ENCODE assay signal across 23 cellular contexts in the genomic region with DNA sequence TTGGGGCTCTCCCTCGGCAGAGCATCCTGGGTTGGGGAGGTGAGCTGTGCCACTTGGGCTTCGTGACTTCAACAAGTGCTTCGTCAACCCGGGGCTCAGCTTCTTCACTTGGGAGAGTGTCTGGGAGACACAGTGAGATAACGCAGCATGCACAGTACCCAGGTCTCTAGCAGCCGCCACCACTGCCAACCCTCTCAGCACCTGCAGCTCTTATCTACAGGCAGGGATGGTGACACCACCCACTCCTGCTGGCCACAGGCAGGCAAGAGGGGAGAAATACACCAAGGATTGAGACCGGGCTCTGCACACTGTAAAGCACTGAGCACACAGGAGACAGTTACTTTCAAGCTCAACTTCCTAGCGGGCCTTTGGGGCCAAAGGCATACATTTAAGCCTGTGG. TPM values are rescaled to one million over a fixed set of nuclear protein-coding genes. Genes with fewer than 3 reads are reported as not detected.
DNase-seq lines count a peak whose midpoint lies in the region; ATAC-seq and TF ChIP-seq lines count a peak whose summit lies in the region.
"Had no signal": no experiment of that assay in that cellular context is flagged by ENCODE, and none has a peak within 500 bp of the region (broad histone marks: within the 10 kb centered on the region; RNA-seq: fewer than 3 reads in every experiment).

No MANE protein-coding gene starts in this region.

- ATAC-seq in body of pancreas (peak; percentile 41), lung (ENCODE audit: insufficient read depth, low FRiP score) (no peak)
- ATAC-seq: foreskin keratinocyte; naive thymus-derived CD4-positive, alpha-beta T cell; T-cell had no signal

- 26 to 47% methylated on average over 3 to 8 of the region's 8 CpGs for WGBS in body of pancreas, 2 donors
- WGBS in lung, 2 donors, result 76 to 87% methylated on average over 8 of the region's 8 CpGs
- WGBS in stomach, 5 donors, result 41 to 76% (median 47%) methylated on average over 7 to 8 of the region's 8 CpGs

- H3K4me1 Mint-ChIP-seq in HFFc6 (ENCODE audit: low read depth), result peaks cover 77% of the 10 kb centered on the region
- H3K4me1 Mint-ChIP-seq in mesothelial cell of epicardium, result peaks cover 16% of the 10 kb centered on the region

- H3K36me3 Mint-ChIP-seq in HFFc6 (ENCODE audit: low read depth), result peaks cover 55% of the 10 kb centered on the region
- H3K36me3 Mint-ChIP-seq in mesothelial cell of epicardium, result peaks cover 18% of the 10 kb centered on the region

- H3K27me3 ChIP-seq in body of pancreas (no peaks in the 10 kb centered on the region), lung (ENCODE audit: control insufficient read depth, insufficient read depth) (no peaks in the 10 kb centered on the region), stomach (no peaks in the 10 kb centered on the region)
- H3K27me3 ChIP-seq: breast epithelium, foreskin keratinocyte, transverse colon had no signal

- H3K4me3 ChIP-seq in body of pancreas, result no peak overlapping the region
- no peak overlapping the region for H3K4me3 ChIP-seq in lung
- H3K4me3 ChIP-seq in stomach, result no peak overlapping the region
- H3K4me3 ChIP-seq: breast epithelium, transverse colon had no signal

- DNase-seq in HFFc6 (no peak), body of pancreas (peak; percentile 37 to 77 (median 60)), lung (ENCODE audit: low spot score) (no peak), stomach (peak; percentile 65), mesothelial cell of epicardium (ENCODE audit: low spot score in 2 of 2, unreplicated experiment in 2 of 2) (no peak)
- DNase-seq in stimulated activated naive CD4-positive, alpha-beta T cell (lab: John Stamatoyannopoulos, UW), result no peak
- no peak for DNase-seq in activated CD4-positive, alpha-beta T cell treated with anti-CD3 and anti-CD28 coated beads for 48 hours
- DNase-seq: activated CD4-positive, alpha-beta T cell treated with anti-CD3 and anti-CD28 coated beads, Interleukin-2, amount 10 ng/mL, durations not matched to agents 7 days and 5 days; activated CD8-positive, alpha-beta memory T cell treated with anti-CD3 and anti-CD28 coated beads, Interleukin-2, amount 50 U/mL, for 4 hours; activated effector memory CD4-positive, alpha-beta T cell treated with Interleukin-2 at 50 U/mL for 16 hours; Caco-2; foreskin keratinocyte; hippocampal formation; naive thymus-derived CD4-positive, alpha-beta T cell; NCI-H2171 treated with DMSO at 0.1 percent for 48 hours; NCI-H526 treated with DMSO at 0.1 percent for 48 hours; SHP77; stimulated activated CD4-positive, alpha-beta T cell treated with anti-CD3 and anti-CD28 coated beads, Interleukin-1b, Interleukin-23, amount 100 ng/mL, for 48 hours; stimulated activated naive CD4-positive, alpha-beta T cell treated with Interleukin-2 at 50 U/mL for 16 hours; T-cell; transverse colon had no signal

- TF ChIP-seq CTCF in HFFc6 (IDR thresholded peaks at IDR 0.05), result no peak
- peak in 1 of 7 experiments; percentile 15 for TF ChIP-seq CTCF in body of pancreas (IDR thresholded peaks at IDR 0.05)
- no peak for TF ChIP-seq CTCF in lung (IDR thresholded peaks at IDR 0.05; ENCODE audit: control extremely low read depth, extremely low read depth)
- no peak for TF ChIP-seq CTCF in stomach (IDR thresholded peaks at IDR 0.05)
- no peak for TF ChIP-seq CTCF in mesothelial cell of epicardium (IDR thresholded peaks at IDR 0.05; ENCODE audit: unreplicated experiment)

- H3K4me1 ChIP-seq in body of pancreas (peaks cover 66% of the 10 kb centered on the region), lung (ENCODE audit: control insufficient read depth in 2 of 2, insufficient read depth in 2 of 2, low read length in 2 of 2) (peaks cover 5 to 23% of the 10 kb centered on the region in 2 donors), stomach (peaks cover 31 to 86% (median 53%) of the 10 kb centered on the region in 4 donors)
- H3K4me1 ChIP-seq: breast epithelium, foreskin keratinocyte had no signal

- TF ChIP-seq EP300 in stomach (IDR thresholded peaks at IDR 0.05), result no peak

- peaks cover 0 to 5% of the 10 kb centered on the region in 2 donors for H3K36me3 ChIP-seq in body of pancreas (replicated peaks in 1 of 2; ENCODE audit: insufficient read depth in 1 of 2, low read depth in 2 of 2)
- peaks cover 6 to 26% of the 10 kb centered on the region in 2 donors for H3K36me3 ChIP-seq in lung (ENCODE audit: control insufficient read depth in 2 of 2, insufficient read depth in 2 of 2, low read length in 2 of 2)
- peaks cover 27 to 41% (median 35%) of the 10 kb centered on the region in 4 donors for H3K36me3 ChIP-seq in stomach
- H3K36me3 ChIP-seq: breast epithelium had no signal

- H3K4me3 Mint-ChIP-seq in HFFc6 (no peak overlapping the region), mesothelial cell of epicardium (no peak overlapping the region)
- H3K4me3 Mint-ChIP-seq: activated CD4-positive, alpha-beta T cell treated with anti-CD3 and anti-CD28 coated beads, Interleukin-2, amount 10 ng/mL, durations not matched to agents 7 days and 5 days; IgD-negative memory B cell; naive thymus-derived CD4-positive, alpha-beta T cell; T-cell had no signal

- H3K9me3 Mint-ChIP-seq in HFFc6 (no peaks in the 10 kb centered on the region), mesothelial cell of epicardium (peaks cover 3% of the 10 kb centered on the region)
- H3K9me3 Mint-ChIP-seq: activated CD4-positive, alpha-beta T cell treated with anti-CD3 and anti-CD28 coated beads, Interleukin-2, amount 10 ng/mL, durations not matched to agents 7 days and 5 days; IgD-negative memory B cell; naive thymus-derived CD4-positive, alpha-beta T cell; T-cell had no signal

- peak overlapping the region in 1 of 4 donors; percentile 73 for H3K27ac ChIP-seq in body of pancreas
- H3K27ac ChIP-seq in lung (ENCODE audit: low read depth in 1 of 2, low read length in 1 of 2), result peak overlapping the region; percentile 10 to 86
- H3K27ac ChIP-seq in stomach, result peak overlapping the region in 1 of 5 donors; percentile 35
- H3K27ac ChIP-seq: breast epithelium, foreskin keratinocyte had no signal

- peak overlapping the region; percentile 84 for H3K27ac Mint-ChIP-seq in HFFc6
- H3K27ac Mint-ChIP-seq in mesothelial cell of epicardium, result no peak overlapping the region
- H3K27ac Mint-ChIP-seq: activated CD4-positive, alpha-beta T cell treated with anti-CD3 and anti-CD28 coated beads, Interleukin-2, amount 10 ng/mL, durations not matched to agents 7 days and 5 days; IgD-negative memory B cell; T-cell had no signal

- H3K27me3 Mint-ChIP-seq in HFFc6 (ENCODE audit: insufficient read depth) (peaks cover 4% of the 10 kb centered on the region), mesothelial cell of epicardium (ENCODE audit: low read depth) (no peaks in the 10 kb centered on the region)
- H3K27me3 Mint-ChIP-seq: activated CD4-positive, alpha-beta T cell treated with anti-CD3 and anti-CD28 coated beads, Interleukin-2, amount 10 ng/mL, durations not matched to agents 7 days and 5 days; IgD-negative memory B cell; naive thymus-derived CD4-positive, alpha-beta T cell; T-cell had no signal

- no peak for TF ChIP-seq POLR2A in body of pancreas (IDR thresholded peaks at IDR 0.05)
- no peak for TF ChIP-seq POLR2A in stomach (IDR thresholded peaks at IDR 0.05)

- H3K9me3 ChIP-seq in body of pancreas, result no peaks in the 10 kb centered on the region
- H3K9me3 ChIP-seq in lung (ENCODE audit: control insufficient read depth in 2 of 2, insufficient read depth in 1 of 2, low read length in 1 of 2), result no peaks in the 10 kb centered on the region
- no peaks in the 10 kb centered on the region for H3K9me3 ChIP-seq in stomach
- H3K9me3 ChIP-seq: breast epithelium, Caco-2, transverse colon had no signal

- intact Hi-C loops in body of pancreas (cut with DNase I), result no loop called here
- intact Hi-C loops in stomach (cut with DNase I; ENCODE audit: low total_unique reads), result no loop called here

RNA-seq across cellular contexts. Expression of gene TKT, which starts 11.5 kb away (rescaled TPM):
- 100 to 1,000 TPM; 335 to 562 (median 471) TPM for total RNA-seq in HFFc6 (2021; fragmentation: NEBNext Ultra II Directional; extraction: Animal tissue kit (Norgen Biotek cat#: 25700))
- 100 to 1,000 TPM in 1 of 2 donors, 10 to 100 TPM in 1; 96.6 to 208 TPM for total RNA-seq in body of pancreas
- 100 to 1,000 TPM; 351 to 498 TPM for total RNA-seq in lung
- polyA plus RNA-seq in lung, result 100 to 1,000 TPM; 456 TPM
- 100 to 1,000 TPM in 3 of 5 donors, 10 to 100 TPM in 2; 88.3 to 247 (median 162) TPM for total RNA-seq in stomach
- 100 to 1,000 TPM in 2 of 3 donors, 10 to 100 TPM in 1; 84.9 to 385 (median 118) TPM for polyA plus RNA-seq in stomach
- 181 to 185 TPM (median 181 TPM) in 3 replicates for total RNA-seq in mesothelial cell of epicardium

Comparison
In these comparisons a context has a peak if more than half of its experiments do, and no peak if none do; other contexts are left out.
1. DNase-seq: peak in body of pancreas (4 of 4) and stomach (single experiment); none in HFFc6 (single experiment), lung (single experiment), stimulated activated naive CD4-positive, alpha-beta T cell (0 of 6), activated CD4-positive, alpha-beta T cell treated with anti-CD3 and anti-CD28 coated beads for 48 hours (single experiment) and mesothelial cell of epicardium (0 of 2).